10 cellular contexts compared by ENCODE assay signal in genomic region chr2:45329045-45329677, GRCh38.
DNase-seq lines count a peak whose midpoint lies in the region; ATAC-seq and TF ChIP-seq lines count a peak whose summit lies in the region.
"Had no signal": no experiment of that assay in that cellular context is flagged by ENCODE, and none has a peak within 500 bp of the region (broad histone marks: within the 10 kb centered on the region; RNA-seq: fewer than 3 reads in every experiment).

No MANE protein-coding gene starts in this region.

- H3K4me3 ChIP-seq in BJ (ENCODE audit: low read depth, low read length) (no peak overlapping the region), hepatocyte (no peak overlapping the region)

- no peaks in the 10 kb centered on the region for H3K9me3 ChIP-seq in hepatocyte (ENCODE audit: low read depth)

- POLR2A ChIA-PET in BJ (lab: Charles Lee): no interaction called here

- H3K79me2 ChIP-seq in hepatocyte: no peaks in the 10 kb centered on the region

- no peak overlapping the region for H3K27ac ChIP-seq in hepatocyte
- H3K27ac ChIP-seq in caudate nucleus (ENCODE audit: low read depth, low read length): no peak overlapping the region

- peaks cover 3% of the 10 kb centered on the region for H3K4me1 ChIP-seq in hepatocyte (ENCODE audit: insufficient read depth)

- TF ChIP-seq CTCF in BJ (IDR thresholded peaks at IDR 0.05; ENCODE audit: insufficient read depth, low read depth, low read length): 0 out of 2 replicates have a peak, but pooled peaks have one; percentile 6
- TF ChIP-seq CTCF in hepatocyte (IDR thresholded peaks at IDR 0.05; ENCODE audit: poor library complexity): no peak

- no peak overlapping the region for H2AFZ ChIP-seq in hepatocyte

- ATAC-seq in GM19324 (IDR thresholded peaks at IDR 0.05; ENCODE audit: low FRiP score, unreplicated experiment): no peak

- WGBS in hepatocyte (ENCODE audit: low lambda C conversion rate, missing lambda C conversion rate): 72% methylated on average over 7 of the region's 7 CpGs

- H3K4me2 ChIP-seq in hepatocyte: no peak overlapping the region

- in situ Hi-C loops in G401 (cut with HindIII; ENCODE audit: low sequenced_read_pairs): no loop called here

- DNase-seq in BJ (ENCODE audit: low read depth) (no peak), HK-2 (ENCODE audit: unreplicated experiment) (peak; percentile 34), SHP77 (lab: John Stamatoyannopoulos, UW) (peak; percentile 77 to 80), hepatocyte (ENCODE audit: low spot score) (peak; percentile 42), G401 (ENCODE audit: low spot score) (no peak), caudate nucleus (lab: John Stamatoyannopoulos, UW) (no peak), DMS153 (lab: John Stamatoyannopoulos, UW) (no peak)
- DNase-seq: DMS79 treated with DMSO at 0.1 percent for 48 hours, occipital lobe had no signal

- CTCF ChIA-PET in BJ (lab: Yijun Ruan, JAX): interaction anchor here (1.0 to 1.6 kb wide), 4 partner anchors 10 to 31 kb away, joined by 3 to 12 read pairs (median 4); no protein-coding TSS in a partner anchor

- H3K27me3 ChIP-seq in BJ (ENCODE audit: control insufficient read depth, insufficient read depth, low read length): peaks cover 2% of the 10 kb centered on the region; the same call in 1 of the 2 replicates
- H3K27me3 ChIP-seq in hepatocyte: no peaks in the 10 kb centered on the region

- no peaks in the 10 kb centered on the region for H4K20me1 ChIP-seq in hepatocyte (ENCODE audit: insufficient read depth, poor library complexity, severe bottlenecking)

- H3K36me3 ChIP-seq in BJ (ENCODE audit: control insufficient read depth, insufficient read depth, low read length): no peaks in the 10 kb centered on the region
- H3K36me3 ChIP-seq in hepatocyte (replicated peaks; ENCODE audit: insufficient read depth, low read depth): no peaks in the 10 kb centered on the region

- H3K9me2 ChIP-seq in hepatocyte (replicated peaks; ENCODE audit: insufficient read depth): no peaks in the 10 kb centered on the region

Comparison
In these comparisons a context has a peak if more than half of its experiments do, and no peak if none do; other contexts are left out.
1. DNase-seq: peak in HK-2 (single experiment), SHP77 (2 of 2) and hepatocyte (single experiment); none in BJ (single experiment), G401 (single experiment), caudate nucleus (0 of 61) and DMS153 (single experiment).